17 cellular contexts compared by ENCODE assay signal in genomic region chr5:16970826-16971225, GRCh38. TPM values are rescaled to one million over a fixed set of nuclear protein-coding genes. Genes with fewer than 3 reads are reported as not detected.
A peak's percentile ranks its signal among the peaks of the same experiment; 100 is the strongest.
DNase-seq lines count a peak whose midpoint lies in the region; ATAC-seq, FAIRE-seq and TF ChIP-seq lines count a peak whose summit lies in the region.
"Had no signal": no experiment of that assay in that cellular context is flagged by ENCODE, and none has a peak within 500 bp of the region (broad histone marks: within the 10 kb centered on the region; RNA-seq: fewer than 3 reads in every experiment).

No MANE protein-coding gene starts in this region.

- H3K4ac ChIP-seq in mesendoderm (ENCODE audit: low read depth, low read length) = no peak overlapping the region

- H2BK15ac ChIP-seq in mesendoderm (replicated peaks; ENCODE audit: low read depth) = no peak overlapping the region

- H3K9ac ChIP-seq in GM23248 = no peak overlapping the region
- no peak overlapping the region for H3K9ac ChIP-seq in mesendoderm (ENCODE audit: low read length)

- WGBS in GM23248 (ENCODE audit: low coverage in 1 of 2, low lambda C conversion rate in 2 of 2, missing lambda C conversion rate in 2 of 2), 2 experiments = 96 to 98% methylated on average over 3 of the region's 3 CpGs
- no CpG with 5 or more reads among the region's 3 CpGs for WGBS in mesendoderm (ENCODE audit: extremely low coverage, insufficient coverage, low lambda C conversion rate)

- peaks cover 9% of the 10 kb centered on the region for H3F3A ChIP-seq in GM23248 (ENCODE audit: insufficient read depth)

- H4K20me1 ChIP-seq in GM23248 (ENCODE audit: insufficient read depth) = no peaks in the 10 kb centered on the region

- no peak overlapping the region for H4K5ac ChIP-seq in mesendoderm (ENCODE audit: low read length)

- H2AK5ac ChIP-seq in mesendoderm (ENCODE audit: low read length) = no peak overlapping the region

- no peak overlapping the region for H3K23ac ChIP-seq in mesendoderm (ENCODE audit: low read length)

- no peak for TF ChIP-seq CTCF in epithelial cell of esophagus (IDR thresholded peaks at IDR 0.05; ENCODE audit: insufficient read depth, low read depth, low read length, missing control alignments)

- 0 out of 2 replicates have a peak, but pooled peaks cover 4% of the 10 kb centered on the region for H3K4me1 ChIP-seq in GM23248 (ENCODE audit: insufficient read depth)
- peaks cover 4% of the 10 kb centered on the region for H3K4me1 ChIP-seq in mesendoderm (ENCODE audit: control insufficient read depth, low read depth, low read length)
- H3K4me1 ChIP-seq: A549 had no signal

- H3K36me3 ChIP-seq in GM23248 (ENCODE audit: low read depth) = no peaks in the 10 kb centered on the region
- no peaks in the 10 kb centered on the region for H3K36me3 ChIP-seq in mesendoderm (ENCODE audit: control insufficient read depth, insufficient read depth, low read length)
- no peaks in the 10 kb centered on the region for H3K36me3 ChIP-seq in H7 (replicated peaks; ENCODE audit: control insufficient read depth, insufficient read depth, low read length)
- H3K36me3 ChIP-seq: HAP-1 had no signal

- no peak overlapping the region for H2BK5ac ChIP-seq in mesendoderm (ENCODE audit: low read length)

- peak overlapping the region; percentile 68 for H3K18ac ChIP-seq in mesendoderm (ENCODE audit: low read length)

- no peak overlapping the region for H3K4me2 ChIP-seq in GM23248 (ENCODE audit: unreplicated experiment)
- H3K4me2 ChIP-seq in mesendoderm (ENCODE audit: low read length) = no peak overlapping the region
- H3K4me2 ChIP-seq: A549 had no signal

- H3K27ac ChIP-seq in GM23248 (0 out of 2 replicates have a peak overlapping the region, but pooled peaks have one; percentile 26), mesendoderm (ENCODE audit: low read depth, low read length) (no peak overlapping the region)
- H3K27ac ChIP-seq: A549, SK-N-MC had no signal

- no peak overlapping the region for H3K4me3 ChIP-seq in GM23248
- H3K4me3 ChIP-seq in epithelial cell of esophagus (ENCODE audit: low read length) = no peak overlapping the region
- H3K4me3 ChIP-seq in mesendoderm (ENCODE audit: low read length) = no peak overlapping the region
- H3K4me3 ChIP-seq in H7 (ENCODE audit: insufficient read depth, low read depth, low read length) = no peak overlapping the region
- H3K4me3 ChIP-seq: A549, HAP-1, SK-N-MC had no signal

- H3K79me1 ChIP-seq in mesendoderm (ENCODE audit: low read length) = no peaks in the 10 kb centered on the region

- no peak overlapping the region for H2AFZ ChIP-seq in GM23248

- ATAC-seq in GM18867 (IDR thresholded peaks at IDR 0.05; ENCODE audit: unreplicated experiment) (no peak), GM19395 (IDR thresholded peaks at IDR 0.05; ENCODE audit: unreplicated experiment) (no peak)
- ATAC-seq: A549 had no signal

- H3K56ac ChIP-seq in mesendoderm (ENCODE audit: low read length) = no peak overlapping the region

- DNase-seq in GM23248 (peak; percentile 60), RPMI7951 (ENCODE audit: low read depth) (peak; percentile 38), epithelial cell of esophagus (ENCODE audit: low read depth) (peak; percentile 19), mesendoderm (no peak), RCC 7860 (ENCODE audit: low spot score) (no peak), H7 (no peak)
- DNase-seq: AML-193, Calu3, NCI-H226, NCI-H526 had no signal

- H2BK120ac ChIP-seq in mesendoderm (ENCODE audit: low read depth, low read length) = no peak overlapping the region

- no peak overlapping the region for H4K8ac ChIP-seq in mesendoderm (ENCODE audit: low read depth, low read length)

- H3K9me3 ChIP-seq in GM23248 (ENCODE audit: low read depth) = no peaks in the 10 kb centered on the region
- H3K9me3 ChIP-seq: A549 had no signal

- in situ Hi-C loops in GM23248 (cut with MboI) = no loop called here

- FAIRE-seq in RCC 7860 (lab: Jason Lieb, UNC) = no peak
- FAIRE-seq: A549, G401.6, GM12891 had no signal

- H3K9me2 ChIP-seq in GM23248 (ENCODE audit: insufficient read depth) = no peaks in the 10 kb centered on the region

- H3K27me3 ChIP-seq in GM23248 (replicated peaks; ENCODE audit: insufficient read depth) (no peaks in the 10 kb centered on the region), mesendoderm (ENCODE audit: insufficient read depth, low read length, poor library complexity) (no peaks in the 10 kb centered on the region), H7 (ENCODE audit: control insufficient read depth, insufficient read depth, low read length) (no peaks in the 10 kb centered on the region)

- H3K79me2 ChIP-seq in GM23248 (ENCODE audit: insufficient read depth) (no peaks in the 10 kb centered on the region), mesendoderm (ENCODE audit: control insufficient read depth, insufficient read depth, low read length) (no peaks in the 10 kb centered on the region)

RNA-seq across cellular contexts. Expression of gene MYO10, which starts 34.7 kb away (rescaled TPM):
- total RNA-seq in GM23248 (2014; rRNA removed; shearing (Covaris generic)) = 43.2 and 49.1 TPM in 2 replicates
- 42.2 and 47.0 TPM in 2 replicates for polyA plus RNA-seq in GM23248 (2016; fragmentation: Nextera tagmentation; extraction: Ambion mirVana)
- 16.5 and 17.2 TPM in 2 replicates for total RNA-seq in RPMI7951 (2014; rRNA removed; shearing (Covaris generic))
- 30.7 TPM for polyA plus RNA-seq in mesendoderm (2013, experiment 1 of 2)
- 31.3 TPM for polyA plus RNA-seq in mesendoderm (2013, experiment 2 of 2)
- total RNA-seq in H7 (2014; rRNA removed; shearing (Covaris generic)) = 36.3 and 56.6 TPM in 2 replicates

Comparison
In these comparisons a context has a peak if more than half of its experiments do, and no peak if none do; other contexts are left out.
1. DNase-seq: peak in GM23248 (single experiment), RPMI7951 (single experiment) and epithelial cell of esophagus (single experiment); none in mesendoderm (single experiment), RCC 7860 (single experiment) and H7 (single experiment).